ENCODE assay signal across 8 cellular contexts in genomic region chr7:128454808-128455555, GRCh38.
A peak's percentile ranks its signal among the peaks of the same experiment; 100 is the strongest.
DNase-seq lines count a peak whose midpoint lies in the region; ATAC-seq lines count a peak whose summit lies in the region.

No MANE protein-coding gene starts in this region.

- H3K9me3 ChIP-seq in muscle layer of colon (ENCODE audit: low read length): no peaks in the 10 kb centered on the region

- H3K9ac ChIP-seq in muscle layer of colon (ENCODE audit: low read length): peak overlapping the region; percentile 58

- peaks cover 43% of the 10 kb centered on the region for H3K4me1 ChIP-seq in muscle layer of colon (ENCODE audit: insufficient read depth, low read length)

- DNase-seq in EH (ENCODE audit: low read depth) (peak; percentile 59), NCI-H69 (lab: John Stamatoyannopoulos, UW) (peak; percentile 55), glomerular visceral epithelial cell (ENCODE audit: extremely low spot score) (no peak)

- H3K27ac ChIP-seq in cingulate gyrus (ENCODE audit: low read depth, low read length) (peak overlapping the region; percentile 94), muscle layer of colon (ENCODE audit: low read depth, low read length) (peak overlapping the region; percentile 70)

- ATAC-seq in HG02642 (IDR thresholded peaks at IDR 0.05; ENCODE audit: poor library complexity, unreplicated experiment): no peak
- no peak for ATAC-seq in HG02623 (IDR thresholded peaks at IDR 0.05; ENCODE audit: unreplicated experiment)
- no peak for ATAC-seq in HG02970 (IDR thresholded peaks at IDR 0.05; ENCODE audit: low FRiP score, unreplicated experiment)

- H3K36me3 ChIP-seq in muscle layer of colon (ENCODE audit: insufficient read depth, low read length): peaks cover 5% of the 10 kb centered on the region

- H3K4me3 ChIP-seq in muscle layer of colon (ENCODE audit: low read depth in 1 of 2, low read length in 2 of 2): peak overlapping the region in 1 of 2 donors; percentile 70

- no peaks in the 10 kb centered on the region for H3K27me3 ChIP-seq in muscle layer of colon (ENCODE audit: control insufficient read depth in 1 of 2, insufficient read depth in 2 of 2, low read length in 2 of 2)
